In genomic region chr13:110316196-110316595, GRCh38 we compare ENCODE assay signal across 15 cellular contexts. TPM values are rescaled to one million over a fixed set of nuclear protein-coding genes. Genes with fewer than 3 reads are reported as not detected.
"Had no signal": no experiment of that assay in that cellular context is flagged by ENCODE, and none has a peak within 500 bp of the region (broad histone marks: within the 10 kb centered on the region; RNA-seq: fewer than 3 reads in every experiment).

No MANE protein-coding gene starts in this region.

- H3K9me3 Mint-ChIP-seq: activated naive CD8-positive, alpha-beta T cell treated with anti-CD3 and anti-CD28 coated beads, Interleukin-2, amount 50 U/mL, for 24 hours; nephron progenitor cell had no signal

- H3K9me3 ChIP-seq: pancreas had no signal

- H3K4me3 ChIP-seq: pancreas had no signal

- FAIRE-seq: pancreas, small intestine had no signal

- DNase-seq: activated CD4-positive, alpha-beta T cell treated with anti-CD3 and anti-CD28 coated beads for 4 hours; activated CD8-positive, alpha-beta memory T cell treated with anti-CD3 and anti-CD28 coated beads, Interleukin-2, amount 50 U/mL, for 48 hours; activated CD8-positive, alpha-beta T cell treated with anti-CD3 and anti-CD28 coated beads, Interleukin-2, amount 10 ng/mL, durations not matched to agents 7 days and 5 days; activated naive CD4-positive, alpha-beta T cell; activated naive CD8-positive, alpha-beta T cell treated with anti-CD3 and anti-CD28 coated beads, Interleukin-2, amount 50 U/mL, for 24 hours; caudate nucleus; cortex of kidney; effector CD8-positive, alpha-beta T cell; mesenchymal stem cell; nephron progenitor cell; pancreas; small intestine; substantia nigra; T-helper 9 cell had no signal

- H3K4me3 Mint-ChIP-seq: activated CD8-positive, alpha-beta T cell treated with anti-CD3 and anti-CD28 coated beads, Interleukin-2, amount 10 ng/mL, durations not matched to agents 7 days and 5 days; activated naive CD8-positive, alpha-beta T cell treated with anti-CD3 and anti-CD28 coated beads, Interleukin-2, amount 50 U/mL, for 24 hours; nephron progenitor cell had no signal

- H3K27ac ChIP-seq: pancreas, VCaP had no signal

- H3K4me1 ChIP-seq: pancreas had no signal

- H3K36me3 ChIP-seq: pancreas had no signal

- H3K27ac Mint-ChIP-seq: activated CD8-positive, alpha-beta T cell treated with anti-CD3 and anti-CD28 coated beads, Interleukin-2, amount 10 ng/mL, durations not matched to agents 7 days and 5 days; activated naive CD8-positive, alpha-beta T cell treated with anti-CD3 and anti-CD28 coated beads, Interleukin-2, amount 50 U/mL, for 24 hours; nephron progenitor cell had no signal

- ATAC-seq: activated CD8-positive, alpha-beta T cell treated with anti-CD3 and anti-CD28 coated beads, Interleukin-2, amount 10 ng/mL, durations not matched to agents 7 days and 5 days; activated naive CD8-positive, alpha-beta T cell treated with anti-CD3 and anti-CD28 coated beads, Interleukin-2, amount 50 U/mL, for 24 hours; pancreas had no signal

RNA-seq across cellular contexts. Expression of gene COL4A2, which starts 9.1 kb away (rescaled TPM):
- total RNA-seq: activated CD8-positive, alpha-beta T cell treated with anti-CD3 and anti-CD28 coated beads, Interleukin-2, amount 10 ng/mL, durations not matched to agents 7 days and 5 days had no signal

RNA-seq across cellular contexts. Expression of gene COL4A1, which starts 9.2 kb away (rescaled TPM):
- total RNA-seq: activated CD8-positive, alpha-beta T cell treated with anti-CD3 and anti-CD28 coated beads, Interleukin-2, amount 10 ng/mL, durations not matched to agents 7 days and 5 days had no signal
